In genomic region chr12:97140355-97140754, GRCh38 we compare ENCODE assay signal across 23 cellular contexts.
"Had no signal": no experiment of that assay in that cellular context is flagged by ENCODE, and none has a peak within 500 bp of the region (broad histone marks: within the 10 kb centered on the region; RNA-seq: fewer than 3 reads in every experiment).

No MANE protein-coding gene starts in this region.

- H3K27ac Mint-ChIP-seq: activated naive CD8-positive, alpha-beta T cell; activated T-helper 1 cell treated with anti-CD3 and anti-CD28 coated beads, Interleukin-12 subunit alpha, Interleukin-12 subunit beta, Interleukin-2, Interleukin-4 antibody, amounts not matched to agents 30 ng/mL and 10 ng/mL and 1 ng/mL, durations not matched to agents 14 hours and 24 hours and 36 hours; immature natural killer cell; stimulated activated effector memory CD8-positive, alpha-beta T cell treated with anti-CD3 and anti-CD28 coated beads, Interleukin-12 subunit alpha, Interleukin-12 subunit beta, amount 100 ng/mL, for 72 hours; type B pancreatic cell had no signal

- H3K4me3 Mint-ChIP-seq: activated naive CD8-positive, alpha-beta T cell; activated T-helper 1 cell treated with anti-CD3 and anti-CD28 coated beads, Interleukin-12 subunit alpha, Interleukin-12 subunit beta, Interleukin-2, Interleukin-4 antibody, amounts not matched to agents 30 ng/mL and 10 ng/mL and 1 ng/mL, durations not matched to agents 14 hours and 24 hours and 36 hours; immature natural killer cell; naive B cell; stimulated activated effector memory CD8-positive, alpha-beta T cell treated with anti-CD3 and anti-CD28 coated beads, Interleukin-12 subunit alpha, Interleukin-12 subunit beta, amount 100 ng/mL, for 72 hours; type B pancreatic cell had no signal

- H3K27me3 ChIP-seq: esophagus squamous epithelium, heart right ventricle, pancreas, right lobe of liver, stomach had no signal

- H3K9me3 Mint-ChIP-seq: activated T-helper 1 cell treated with anti-CD3 and anti-CD28 coated beads, Interleukin-12 subunit alpha, Interleukin-12 subunit beta, Interleukin-2, Interleukin-4 antibody, amounts not matched to agents 30 ng/mL and 10 ng/mL and 1 ng/mL, durations not matched to agents 14 hours and 24 hours and 36 hours; stimulated activated effector memory CD8-positive, alpha-beta T cell treated with anti-CD3 and anti-CD28 coated beads, Interleukin-12 subunit alpha, Interleukin-12 subunit beta, amount 100 ng/mL, for 72 hours; type B pancreatic cell had no signal

- H3K4me3 ChIP-seq: esophagus squamous epithelium, heart right ventricle, left ventricle myocardium inferior, mucosa of descending colon, pancreas, right lobe of liver, stomach had no signal

- DNase-seq: activated CD4-positive, alpha-beta T cell treated with anti-CD3 and anti-CD28 coated beads, Interleukin-2, amount 50 U/mL, for 48 hours; activated T-cell treated with anti-CD3 and anti-CD28 coated beads for 4 hours; cerebellar nuclear complex; cortex of kidney; effector CD4-positive, alpha-beta T cell; esophagus squamous epithelium; heart right ventricle; immature natural killer cell; kidney glomerular epithelial cell; left ventricle myocardium inferior; mammary epithelial cell; mucosa of descending colon; naive B cell; pancreas; right lobe of liver; small intestine; stimulated activated CD4-positive, alpha-beta T cell treated with anti-CD3 and anti-CD28 coated beads, Interleukin-4, amount 100 ng/mL, for 24 hours; stomach; T1000 had no signal

- H3K4me1 Mint-ChIP-seq: immature natural killer cell; naive B cell; stimulated activated effector memory CD8-positive, alpha-beta T cell treated with anti-CD3 and anti-CD28 coated beads, Interleukin-12 subunit alpha, Interleukin-12 subunit beta, amount 100 ng/mL, for 72 hours had no signal

- H3K27ac ChIP-seq: esophagus squamous epithelium, heart right ventricle, left ventricle myocardium inferior, pancreas, right lobe of liver, stomach had no signal

- H3K36me3 ChIP-seq: esophagus squamous epithelium, heart right ventricle, left ventricle myocardium inferior, pancreas, right lobe of liver, stomach had no signal

- H3K36me3 Mint-ChIP-seq: activated naive CD8-positive, alpha-beta T cell; immature natural killer cell; naive B cell; stimulated activated effector memory CD8-positive, alpha-beta T cell treated with anti-CD3 and anti-CD28 coated beads, Interleukin-12 subunit alpha, Interleukin-12 subunit beta, amount 100 ng/mL, for 72 hours; type B pancreatic cell had no signal

- H3K9me3 ChIP-seq: esophagus squamous epithelium, left ventricle myocardium inferior, mucosa of descending colon, pancreas, right lobe of liver, stomach had no signal

- H3K27me3 Mint-ChIP-seq: type B pancreatic cell had no signal

- H3K4me1 ChIP-seq: esophagus squamous epithelium, heart right ventricle, left ventricle myocardium inferior, pancreas, right lobe of liver, stomach had no signal
